Comparison of ENCODE assay signal across 8 cellular contexts in genomic region chr3:128617557-128618397, GRCh38.
DNase-seq lines count a peak whose midpoint lies in the region; ATAC-seq and TF ChIP-seq lines count a peak whose summit lies in the region.

No MANE protein-coding gene starts in this region.

- peak overlapping the region; percentile 74 for H3K4me3 ChIP-seq in astrocyte of the cerebellum (ENCODE audit: low read depth, low read length)

- peak overlapping the region; percentile 94 for H3K27ac Mint-ChIP-seq in T-helper 2 cell treated with Interferon-gamma antibody and Interleukin-4, amounts not matched to agents 5 μg/mL and 100 μg/mL, for 36 hours

- peak overlapping the region; percentile 92 for H3K4me3 Mint-ChIP-seq in T-helper 2 cell treated with Interferon-gamma antibody and Interleukin-4, amounts not matched to agents 5 μg/mL and 100 μg/mL, for 36 hours

- in situ Hi-C loops in GM13977 (cut with MboI; ENCODE audit: low pct_unique_long_range_greater_than_20kb, low sequenced_read_pairs, unreplicated experiment), result loop anchor here (25.0 kb wide), 1 partner anchor 530 kb away; no protein-coding TSS in a partner anchor
- in situ Hi-C loops in astrocyte of the cerebellum (cut with HindIII; ENCODE audit: low sequenced_read_pairs), result loop anchor here (5.0 kb wide), 1 partner anchor 235 kb away; no protein-coding TSS in a partner anchor

- H3K27me3 Mint-ChIP-seq in T-helper 2 cell treated with Interferon-gamma antibody and Interleukin-4, amounts not matched to agents 5 μg/mL and 100 μg/mL, for 36 hours (ENCODE audit: low read depth), result no peaks in the 10 kb centered on the region

- DNase-seq in GM13977 (ENCODE audit: low spot score), result peak; percentile 99
- peak; percentile 95 for DNase-seq in NCI-H1694 (lab: John Stamatoyannopoulos, UW)
- peak; percentile 99 for DNase-seq in T-helper 2 cell treated with Interferon-gamma antibody and Interleukin-4, amounts not matched to agents 5 μg/mL and 100 μg/mL, for 36 hours (ENCODE audit: low spot score)
- DNase-seq in astrocyte of the cerebellum (ENCODE audit: low read depth), result peak; percentile 91
- DNase-seq in hippocampal formation (lab: John Stamatoyannopoulos, UW), result peak; percentile 93 to 98
- peak; percentile 99 for DNase-seq in retina
- DNase-seq in DMS53 treated with DMSO at 0.1 percent for 48 hours (lab: John Stamatoyannopoulos, UW; ENCODE audit: unreplicated experiment), result no peak

- peaks cover 38% of the 10 kb centered on the region for H3K36me3 Mint-ChIP-seq in T-helper 2 cell treated with Interferon-gamma antibody and Interleukin-4, amounts not matched to agents 5 μg/mL and 100 μg/mL, for 36 hours (ENCODE audit: low read depth)

- H3K9me3 Mint-ChIP-seq in T-helper 2 cell treated with Interferon-gamma antibody and Interleukin-4, amounts not matched to agents 5 μg/mL and 100 μg/mL, for 36 hours, result no peaks in the 10 kb centered on the region

- peaks cover 30% of the 10 kb centered on the region for H3K4me1 Mint-ChIP-seq in T-helper 2 cell treated with Interferon-gamma antibody and Interleukin-4, amounts not matched to agents 5 μg/mL and 100 μg/mL, for 36 hours (ENCODE audit: low read depth)

- ATAC-seq in HG02884 (IDR thresholded peaks at IDR 0.05; ENCODE audit: unreplicated experiment), result peak; percentile 89

- TF ChIP-seq CTCF in GM13977 (IDR thresholded peaks at IDR 0.05; ENCODE audit: extremely low read depth, insufficient read depth, missing control alignments), result peak; percentile 93
- peak; percentile 81 for TF ChIP-seq CTCF in astrocyte of the cerebellum (IDR thresholded peaks at IDR 0.05; ENCODE audit: low read depth, low read length, missing control alignments)
